ENCODE assay signal across 13 cellular contexts in the genomic region with DNA sequence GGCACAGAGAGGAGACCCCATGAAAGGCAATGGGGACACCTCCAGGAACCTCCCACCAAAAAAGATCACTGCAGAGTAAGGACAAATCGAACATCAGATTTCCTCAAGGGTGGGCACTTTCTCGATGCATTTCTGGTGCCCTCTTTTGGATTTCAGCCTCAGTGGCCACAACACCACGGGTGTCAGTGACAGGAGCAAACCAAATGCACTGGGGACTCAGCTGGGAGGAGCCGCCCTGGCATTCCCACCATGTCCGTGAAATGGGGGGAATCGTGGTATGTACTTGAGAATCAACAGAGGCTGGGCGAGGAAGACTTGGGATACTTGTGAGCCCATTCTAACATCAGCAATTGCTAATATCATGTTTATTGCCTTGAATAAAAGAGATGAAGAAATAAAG. TPM values are rescaled to one million over a fixed set of nuclear protein-coding genes. Genes with fewer than 3 reads are reported as not detected.
A peak's percentile ranks its signal among the peaks of the same experiment; 100 is the strongest.
DNase-seq lines count a peak whose midpoint lies in the region; ATAC-seq and TF ChIP-seq lines count a peak whose summit lies in the region.
"Had no signal": no experiment of that assay in that cellular context is flagged by ENCODE, and none has a peak within 500 bp of the region (broad histone marks: within the 10 kb centered on the region; RNA-seq: fewer than 3 reads in every experiment).

No MANE protein-coding gene starts in this region.

- no peak overlapping the region for H3K4me3 ChIP-seq in tibial artery
- H3K4me3 ChIP-seq: prostate gland had no signal

- H3K36me3 ChIP-seq in tibial artery = no peaks in the 10 kb centered on the region
- H3K36me3 ChIP-seq: prostate gland had no signal

- no peak for TF ChIP-seq CTCF in activated CD8-positive, alpha-beta T cell treated with anti-CD3 and anti-CD28 coated beads for 36 hours (IDR thresholded peaks at IDR 0.05)
- no peak for TF ChIP-seq CTCF in tibial artery (IDR thresholded peaks at IDR 0.05)

- peak overlapping the region; percentile 28 to 35 for H3K27ac ChIP-seq in tibial artery
- H3K27ac ChIP-seq: prostate gland had no signal

- DNase-seq in activated naive CD4-positive, alpha-beta T cell treated with anti-CD3 and anti-CD28 coated beads, Interleukin-2, amount 10 ng/mL, durations not matched to agents 7 days and 5 days = no peak
- no peak for DNase-seq in activated naive CD4-positive, alpha-beta T cell treated with anti-CD3 and anti-CD28 coated beads, Interleukin-2, amount 50 U/mL, for 16 hours
- no peak for DNase-seq in activated CD8-positive, alpha-beta T cell treated with anti-CD3 and anti-CD28 coated beads for 36 hours
- DNase-seq in immature natural killer cell (no peak), tibial artery (no peak)
- DNase-seq in stimulated activated CD8-positive, alpha-beta memory T cell treated with anti-CD3 and anti-CD28 coated beads, Interleukin-4, amount 100 ng/mL, for 48 hours = no peak
- DNase-seq in stimulated activated CD4-positive, alpha-beta T cell treated with anti-CD3 and anti-CD28 coated beads, Interleukin-15, amount 100 ng/mL, for 24 hours = no peak
- DNase-seq: kidney glomerular epithelial cell, NCI-H226 had no signal

- H3K27me3 Mint-ChIP-seq in activated naive CD4-positive, alpha-beta T cell treated with anti-CD3 and anti-CD28 coated beads, Interleukin-2, amount 10 ng/mL, durations not matched to agents 7 days and 5 days = no peaks in the 10 kb centered on the region
- H3K27me3 Mint-ChIP-seq in activated CD8-positive, alpha-beta T cell treated with anti-CD3 and anti-CD28 coated beads for 36 hours = no peaks in the 10 kb centered on the region
- peaks cover 16 to 28% (median 22%) of the 10 kb centered on the region in 3 donors for H3K27me3 Mint-ChIP-seq in immature natural killer cell (ENCODE audit: low read depth in 3 of 3)

- H3K9me3 ChIP-seq in tibial artery = no peaks in the 10 kb centered on the region
- H3K9me3 ChIP-seq: prostate gland had no signal

- peaks cover 0 to 17% (median 7%) of the 10 kb centered on the region in 4 donors for H3K4me1 ChIP-seq in tibial artery

- H3K27ac Mint-ChIP-seq in activated naive CD4-positive, alpha-beta T cell treated with anti-CD3 and anti-CD28 coated beads, Interleukin-2, amount 10 ng/mL, durations not matched to agents 7 days and 5 days = peak overlapping the region; percentile 100
- peak overlapping the region; percentile 98 for H3K27ac Mint-ChIP-seq in activated CD8-positive, alpha-beta T cell treated with anti-CD3 and anti-CD28 coated beads for 36 hours
- peak overlapping the region; percentile 97 to 100 (median 99) for H3K27ac Mint-ChIP-seq in immature natural killer cell

- peaks cover 20% of the 10 kb centered on the region for H3K36me3 Mint-ChIP-seq in activated naive CD4-positive, alpha-beta T cell treated with anti-CD3 and anti-CD28 coated beads, Interleukin-2, amount 10 ng/mL, durations not matched to agents 7 days and 5 days
- H3K36me3 Mint-ChIP-seq in activated CD8-positive, alpha-beta T cell treated with anti-CD3 and anti-CD28 coated beads for 36 hours (ENCODE audit: low read depth) = peaks cover 8% of the 10 kb centered on the region
- H3K36me3 Mint-ChIP-seq in immature natural killer cell = no peaks in the 10 kb centered on the region

- ATAC-seq in activated CD8-positive, alpha-beta T cell treated with anti-CD3 and anti-CD28 coated beads for 36 hours = no peak
- ATAC-seq in HG02571 (IDR thresholded peaks at IDR 0.05; ENCODE audit: unreplicated experiment) = no peak

- H3K4me3 Mint-ChIP-seq in activated naive CD4-positive, alpha-beta T cell treated with anti-CD3 and anti-CD28 coated beads, Interleukin-2, amount 10 ng/mL, durations not matched to agents 7 days and 5 days = peak overlapping the region; percentile 50
- H3K4me3 Mint-ChIP-seq in activated CD8-positive, alpha-beta T cell treated with anti-CD3 and anti-CD28 coated beads for 36 hours = peak overlapping the region; percentile 44
- H3K4me3 Mint-ChIP-seq in immature natural killer cell = peak overlapping the region; percentile 75 to 89 (median 85)

- H3K9me3 Mint-ChIP-seq in activated naive CD4-positive, alpha-beta T cell treated with anti-CD3 and anti-CD28 coated beads, Interleukin-2, amount 10 ng/mL, durations not matched to agents 7 days and 5 days = peaks cover 14% of the 10 kb centered on the region
- peaks cover 6% of the 10 kb centered on the region for H3K9me3 Mint-ChIP-seq in activated CD8-positive, alpha-beta T cell treated with anti-CD3 and anti-CD28 coated beads for 36 hours
- H3K9me3 Mint-ChIP-seq in immature natural killer cell = peaks cover 0 to 4% (median 0%) of the 10 kb centered on the region in 6 donors

- POLR2A ChIA-PET in activated CD8-positive, alpha-beta T cell treated with anti-CD3 and anti-CD28 coated beads for 36 hours (lab: Charles Lee) = interaction anchor here (0.6 to 2.2 kb wide), 5 partner anchors 8 to 71 kb away, joined by 3 to 6 read pairs (median 4); partner anchors contain the start of genes FXYD5 and USF2

- intact Hi-C loops in activated CD8-positive, alpha-beta T cell treated with anti-CD3 and anti-CD28 coated beads for 36 hours (cut with micrococcal nuclease) = loop anchor here (5.0 kb wide), 1 partner anchor 70 kb away; the partner anchor contains the start of gene FXYD7
- intact Hi-C loops in tibial artery (cut with DNase I; ENCODE audit: low total_unique reads) = no loop called here

- H3K27me3 ChIP-seq in tibial artery = peaks cover 0 to 13% of the 10 kb centered on the region in 2 donors

- CTCF ChIA-PET in activated naive CD4-positive, alpha-beta T cell treated with anti-CD3 and anti-CD28 coated beads, Interleukin-2, amount 10 ng/mL, durations not matched to agents 7 days and 5 days (lab: Charles Lee) = interaction anchor here (2.0 to 3.1 kb wide), 2 partner anchors 58 to 71 kb away, joined by 10 to 14 read pairs; partner anchors contain the start of gene FXYD5
- CTCF ChIA-PET in activated CD8-positive, alpha-beta T cell treated with anti-CD3 and anti-CD28 coated beads for 36 hours (lab: Charles Lee) = interaction anchor here (1.1 to 2.1 kb wide), 5 partner anchors 10 to 70 kb away, joined by 3 to 6 read pairs (median 4); partner anchors contain the start of genes FXYD5 and FXYD7

- peaks cover 93% of the 10 kb centered on the region for H3K4me1 Mint-ChIP-seq in activated naive CD4-positive, alpha-beta T cell treated with anti-CD3 and anti-CD28 coated beads, Interleukin-2, amount 10 ng/mL, durations not matched to agents 7 days and 5 days
- peaks cover 70% of the 10 kb centered on the region for H3K4me1 Mint-ChIP-seq in activated CD8-positive, alpha-beta T cell treated with anti-CD3 and anti-CD28 coated beads for 36 hours (ENCODE audit: low read depth)
- H3K4me1 Mint-ChIP-seq in immature natural killer cell = peaks cover 79 to 90% of the 10 kb centered on the region in 2 donors

RNA-seq across cellular contexts. Expression of gene FAM187B, which starts 16.3 kb away (rescaled TPM):
- total RNA-seq in activated CD8-positive, alpha-beta T cell treated with anti-CD3 and anti-CD28 coated beads for 36 hours = not detected
- not detected for polyA plus RNA-seq in immature natural killer cell
- total RNA-seq: bronchial epithelial cell, LHCN-M2 had no signal

RNA-seq across cellular contexts. Expression of gene LSR, which starts 36.6 kb away (rescaled TPM):
- total RNA-seq in activated CD8-positive, alpha-beta T cell treated with anti-CD3 and anti-CD28 coated beads for 36 hours = 10 to 100 TPM; 20.0 to 20.6 TPM
- polyA plus RNA-seq in immature natural killer cell = 10 to 100 TPM in 2 of 3 donors, 1 to 10 TPM in 1; 5.3 to 14.2 (median 11.8) TPM

RNA-seq across cellular contexts. Expression of gene USF2, which starts 56.5 kb away (rescaled TPM):
- total RNA-seq in activated CD8-positive, alpha-beta T cell treated with anti-CD3 and anti-CD28 coated beads for 36 hours = 100 to 1,000 TPM; 111 to 115 TPM
- polyA plus RNA-seq in immature natural killer cell = 10 to 100 TPM in 1 of 3 donors, 1 to 10 TPM in 1, under 1 TPM in 1; 0.29 to 10.4 (median 7.6) TPM

RNA-seq across cellular contexts. Expression of gene FXYD5, which starts 57.7 kb away (rescaled TPM):
- 100 to 1,000 TPM; 225 to 241 TPM for total RNA-seq in activated CD8-positive, alpha-beta T cell treated with anti-CD3 and anti-CD28 coated beads for 36 hours
- 100 to 1,000 TPM; 262 to 427 (median 346) TPM for polyA plus RNA-seq in immature natural killer cell
